In genomic region chr1:204095248-204095640, GRCh38 we compare ENCODE assay signal across 28 cellular contexts. TPM values are rescaled to one million over a fixed set of nuclear protein-coding genes. Genes with fewer than 3 reads are reported as not detected.
A peak's percentile ranks its signal among the peaks of the same experiment; 100 is the strongest.
DNase-seq lines count a peak whose midpoint lies in the region; ATAC-seq, FAIRE-seq and TF ChIP-seq lines count a peak whose summit lies in the region.
"Had no signal": no experiment of that assay in that cellular context is flagged by ENCODE, and none has a peak within 500 bp of the region (broad histone marks: within the 10 kb centered on the region; RNA-seq: fewer than 3 reads in every experiment).

No MANE protein-coding gene starts in this region.

- CTCF ChIA-PET in WTC11 (lab: Charles Lee) (interaction anchor here (0.5 to 1.6 kb wide), 3 partner anchors 12 to 63 kb away, joined by 3 to 5 read pairs (median 3); no protein-coding TSS in a partner anchor), SK-N-SH (lab: Yijun Ruan, JAX) (interaction anchor here (1.3 kb wide), 1 partner anchor 34 kb away, joined by 5 read pairs; no protein-coding TSS in a partner anchor)

- DNase-seq in NCI-H1092 treated with DMSO at 0.1 percent for 48 hours (lab: John Stamatoyannopoulos, UW): peak; percentile 56
- DNase-seq in NCI-H1092 (lab: John Stamatoyannopoulos, UW): no peak
- no peak for DNase-seq in WTC11 (ENCODE audit: low spot score)
- DNase-seq in mesendoderm: no peak
- DNase-seq in stomach: no peak
- no peak for DNase-seq in activated naive CD4-positive, alpha-beta T cell treated with anti-CD3 and anti-CD28 coated beads, Interleukin-2, amount 50 U/mL, for 72 hours (ENCODE audit: low spot score in 2 of 2)
- no peak for DNase-seq in SK-N-SH
- no peak for DNase-seq in GM12891 (ENCODE audit: insufficient read length, low spot score)
- DNase-seq: activated CD4-positive, alpha-beta T cell treated with anti-CD3 and anti-CD28 coated beads, Interleukin-2, amount 10 ng/mL, durations not matched to agents 7 days and 5 days; AML-193; CD8-positive, alpha-beta memory T cell; effector CD4-positive, alpha-beta T cell; foreskin melanocyte; HFFc6; KBM-7; MM.1S; NCI-H187 treated with DMSO at 0.1 percent for 48 hours; NCI-H446; stimulated activated CD4-positive, alpha-beta T cell treated with anti-CD3 and anti-CD28 coated beads, Interleukin-2, amount 100 ng/mL, for 24 hours; T-helper 2 cell; thyroid gland had no signal

- no peak overlapping the region for H3K4me3 Mint-ChIP-seq in WTC11
- H3K4me3 Mint-ChIP-seq: activated CD4-positive, alpha-beta T cell treated with anti-CD3 and anti-CD28 coated beads, Interleukin-2, amount 10 ng/mL, durations not matched to agents 7 days and 5 days; activated naive CD8-positive, alpha-beta T cell; activated T-helper 1 cell treated with anti-CD3 and anti-CD28 coated beads, Interleukin-12 subunit alpha, Interleukin-12 subunit beta, Interleukin-2, Interleukin-4 antibody, amounts not matched to agents 30 ng/mL and 10 ng/mL and 1 ng/mL, durations not matched to agents 14 hours and 24 hours and 36 hours; CD8-positive, alpha-beta memory T cell; HFFc6; stimulated activated memory B cell treated with anti-CD40 and anti-IgM and Interleukin-4, amounts not matched to agents 10 μg/mL and 1 μg/mL and 100 μg/mL, for 72 hours had no signal

- H3K4me1 Mint-ChIP-seq in WTC11: peaks cover 77% of the 10 kb centered on the region
- H3K4me1 Mint-ChIP-seq: activated CD4-positive, alpha-beta T cell treated with anti-CD3 and anti-CD28 coated beads, Interleukin-2, amount 10 ng/mL, durations not matched to agents 7 days and 5 days; stimulated activated memory B cell treated with anti-CD40 and anti-IgM and Interleukin-4, amounts not matched to agents 10 μg/mL and 1 μg/mL and 100 μg/mL, for 72 hours had no signal

- H3K79me1 ChIP-seq in mesendoderm (ENCODE audit: low read length): peaks cover 22% of the 10 kb centered on the region

- no peak overlapping the region for H2AK5ac ChIP-seq in mesendoderm (ENCODE audit: low read length)

- H3K23ac ChIP-seq in mesendoderm (ENCODE audit: low read length): peak overlapping the region; percentile 29

- peaks cover 89% of the 10 kb centered on the region for H3K79me2 ChIP-seq in mesendoderm (ENCODE audit: control insufficient read depth, insufficient read depth, low read length)
- H3K79me2 ChIP-seq in SK-N-SH (ENCODE audit: insufficient read depth): no peaks in the 10 kb centered on the region; the same call in 1 of the 2 replicates

- H3K36me3 ChIP-seq in mesendoderm (ENCODE audit: control insufficient read depth, insufficient read depth, low read length) (no peaks in the 10 kb centered on the region), stomach (no peaks in the 10 kb centered on the region), SK-N-SH (replicated peaks in 1 of 2; ENCODE audit: control insufficient read depth in 1 of 2, insufficient read depth in 2 of 2, low read length in 1 of 2) (no peaks in the 10 kb centered on the region)
- H3K36me3 ChIP-seq: thyroid gland had no signal

- no peak overlapping the region for H4K8ac ChIP-seq in mesendoderm (ENCODE audit: low read depth, low read length)

- H2BK15ac ChIP-seq in mesendoderm (replicated peaks; ENCODE audit: low read depth): no peak overlapping the region

- no peaks in the 10 kb centered on the region for H3K9me2 ChIP-seq in SK-N-SH

- TF ChIP-seq CTCF in WTC11 (IDR thresholded peaks at IDR 0.05): no peak
- no peak for TF ChIP-seq CTCF in stomach (IDR thresholded peaks at IDR 0.05)
- TF ChIP-seq CTCF in SK-N-SH (IDR thresholded peaks at IDR 0.05): no peak

- no peaks in the 10 kb centered on the region for H3K9me3 ChIP-seq in stomach
- no peaks in the 10 kb centered on the region for H3K9me3 ChIP-seq in SK-N-SH
- H3K9me3 ChIP-seq: thyroid gland had no signal

- H2BK5ac ChIP-seq in mesendoderm (ENCODE audit: low read length): no peak overlapping the region

- no peaks in the 10 kb centered on the region for H4K20me1 ChIP-seq in SK-N-SH (ENCODE audit: insufficient read depth)

- no peak overlapping the region for H3K27ac ChIP-seq in mesendoderm (ENCODE audit: low read depth, low read length)
- peak overlapping the region in 4 of 5 donors; percentile 9 to 63 (median 28) for H3K27ac ChIP-seq in stomach
- H3K27ac ChIP-seq in SK-N-SH (ENCODE audit: low read depth in 2 of 2, low read length in 1 of 2): no peak overlapping the region
- H3K27ac ChIP-seq: 22Rv1, SK-N-MC had no signal

- ATAC-seq in WTC11: no peak
- ATAC-seq in activated naive CD4-positive, alpha-beta T cell treated with anti-CD3 and anti-CD28 coated beads, Interleukin-2, amount 50 U/mL, for 72 hours: no peak
- ATAC-seq: esophagus mucosa; GM12878; stimulated activated memory B cell treated with anti-CD40 and anti-IgM and Interleukin-4, amounts not matched to agents 10 μg/mL and 1 μg/mL and 100 μg/mL, for 72 hours had no signal

- no peak overlapping the region for H2AFZ ChIP-seq in SK-N-SH (ENCODE audit: low read depth)

- no peaks in the 10 kb centered on the region; the same call in 1 of the 2 replicates for H3K36me3 Mint-ChIP-seq in WTC11
- no peaks in the 10 kb centered on the region for H3K36me3 Mint-ChIP-seq in activated naive CD4-positive, alpha-beta T cell treated with anti-CD3 and anti-CD28 coated beads, Interleukin-2, amount 50 U/mL, for 72 hours
- H3K36me3 Mint-ChIP-seq: activated naive CD8-positive, alpha-beta T cell; CD8-positive, alpha-beta memory T cell; stimulated activated memory B cell treated with anti-CD40 and anti-IgM and Interleukin-4, amounts not matched to agents 10 μg/mL and 1 μg/mL and 100 μg/mL, for 72 hours had no signal

- H3K9ac ChIP-seq in mesendoderm (ENCODE audit: low read length) (no peak overlapping the region), SK-N-SH (no peak overlapping the region)

- H2BK120ac ChIP-seq in mesendoderm (ENCODE audit: low read depth, low read length): no peak overlapping the region

- no peak overlapping the region for H4K5ac ChIP-seq in mesendoderm (ENCODE audit: low read length)

- H3K4me3 ChIP-seq in mesendoderm (ENCODE audit: low read length) (no peak overlapping the region), stomach (no peak overlapping the region), SK-N-SH (ENCODE audit: low read depth in 2 of 2, low read length in 1 of 2) (no peak overlapping the region)
- H3K4me3 ChIP-seq: GM12878, SK-N-MC, thyroid gland had no signal

- FAIRE-seq in GM12891 (lab: Jason Lieb, UNC): no peak
- FAIRE-seq: GM12878 had no signal

- H3K9me3 Mint-ChIP-seq in WTC11: no peaks in the 10 kb centered on the region
- H3K9me3 Mint-ChIP-seq in activated naive CD4-positive, alpha-beta T cell treated with anti-CD3 and anti-CD28 coated beads, Interleukin-2, amount 50 U/mL, for 72 hours: no peaks in the 10 kb centered on the region
- H3K9me3 Mint-ChIP-seq: activated CD4-positive, alpha-beta T cell treated with anti-CD3 and anti-CD28 coated beads, Interleukin-2, amount 10 ng/mL, durations not matched to agents 7 days and 5 days; activated T-helper 1 cell treated with anti-CD3 and anti-CD28 coated beads, Interleukin-12 subunit alpha, Interleukin-12 subunit beta, Interleukin-2, Interleukin-4 antibody, amounts not matched to agents 30 ng/mL and 10 ng/mL and 1 ng/mL, durations not matched to agents 14 hours and 24 hours and 36 hours; CD8-positive, alpha-beta memory T cell; HFFc6; stimulated activated memory B cell treated with anti-CD40 and anti-IgM and Interleukin-4, amounts not matched to agents 10 μg/mL and 1 μg/mL and 100 μg/mL, for 72 hours had no signal

- no peaks in the 10 kb centered on the region for H3F3A ChIP-seq in SK-N-SH (replicated peaks; ENCODE audit: insufficient read depth)

- H3K27me3 Mint-ChIP-seq in WTC11 (ENCODE audit: low read depth): no peaks in the 10 kb centered on the region
- H3K27me3 Mint-ChIP-seq: activated naive CD8-positive, alpha-beta T cell had no signal

- H3K4me2 ChIP-seq in mesendoderm (ENCODE audit: low read length) (no peak overlapping the region), SK-N-SH (no peak overlapping the region)

- POLR2A ChIA-PET in WTC11 (lab: Charles Lee) (interaction anchor here (2.6 kb wide), 1 partner anchor 17 kb away, joined by 9 read pairs; no protein-coding TSS in a partner anchor), SK-N-SH (lab: Yijun Ruan, JAX) (no interaction called here)

- TF ChIP-seq EP300 in stomach (IDR thresholded peaks at IDR 0.05): no peak
- no peak for TF ChIP-seq EP300 in SK-N-SH (IDR thresholded peaks at IDR 0.05; ENCODE audit: borderline replicate concordance in 1 of 2, low read depth in 1 of 2, low read length in 1 of 2)

- H3K4me1 ChIP-seq in mesendoderm (ENCODE audit: control insufficient read depth, low read depth, low read length): peaks cover 15% of the 10 kb centered on the region
- H3K4me1 ChIP-seq in stomach: peaks cover 41 to 68% (median 44%) of the 10 kb centered on the region in 4 donors
- H3K4me1 ChIP-seq in SK-N-SH (ENCODE audit: control insufficient read depth in 1 of 2, insufficient read depth in 2 of 2, low read depth in 1 of 2, low read length in 1 of 2): peaks cover 0 to 13% of the 10 kb centered on the region in 2 experiments; a peak in 1 of 4 replicates

- no peak overlapping the region for H3K56ac ChIP-seq in mesendoderm (ENCODE audit: low read length)

- H3K4ac ChIP-seq in mesendoderm (ENCODE audit: low read depth, low read length): no peak overlapping the region

- peak overlapping the region; percentile 38; the same call in 1 of the 2 replicates for H3K27ac Mint-ChIP-seq in WTC11
- H3K27ac Mint-ChIP-seq in activated naive CD4-positive, alpha-beta T cell treated with anti-CD3 and anti-CD28 coated beads, Interleukin-2, amount 50 U/mL, for 72 hours: no peak overlapping the region
- H3K27ac Mint-ChIP-seq: activated CD4-positive, alpha-beta T cell treated with anti-CD3 and anti-CD28 coated beads, Interleukin-2, amount 10 ng/mL, durations not matched to agents 7 days and 5 days; activated naive CD8-positive, alpha-beta T cell; activated T-helper 1 cell treated with anti-CD3 and anti-CD28 coated beads, Interleukin-12 subunit alpha, Interleukin-12 subunit beta, Interleukin-2, Interleukin-4 antibody, amounts not matched to agents 30 ng/mL and 10 ng/mL and 1 ng/mL, durations not matched to agents 14 hours and 24 hours and 36 hours; HFFc6; stimulated activated memory B cell treated with anti-CD40 and anti-IgM and Interleukin-4, amounts not matched to agents 10 μg/mL and 1 μg/mL and 100 μg/mL, for 72 hours had no signal

- H3K27me3 ChIP-seq in mesendoderm (ENCODE audit: insufficient read depth, low read length, poor library complexity) (no peaks in the 10 kb centered on the region), stomach (no peaks in the 10 kb centered on the region), SK-N-SH (ENCODE audit: insufficient read depth) (no peaks in the 10 kb centered on the region)
- H3K27me3 ChIP-seq: thyroid gland had no signal

- TF ChIP-seq POLR2A in stomach (IDR thresholded peaks at IDR 0.05) (no peak), GM12891 (IDR thresholded peaks at IDR 0.05; ENCODE audit: low read depth, low read length) (no peak)

- TF ChIP-seq RAD21 in SK-N-SH (IDR thresholded peaks at IDR 0.05; ENCODE audit: low read length): no peak

- no peak overlapping the region for H3K18ac ChIP-seq in mesendoderm (ENCODE audit: low read length)

- intact Hi-C loops in stomach (cut with DNase I; ENCODE audit: low total_unique reads): no loop called here

- no CpG with 5 or more reads among the region's 6 CpGs for whole genome bisulfite sequencing in mesendoderm (ENCODE audit: extremely low coverage, insufficient coverage, low lambda C conversion rate)
- WGBS in stomach, 5 donors: 72 to 86% (median 84%) methylated on average over 6 of the region's 6 CpGs
- WGBS in SK-N-SH (ENCODE audit: low lambda C conversion rate): 92% methylated on average over 6 of the region's 6 CpGs

RNA-seq across cellular contexts. Expression of gene SOX13, which starts 22.3 kb away (rescaled TPM):
- total RNA-seq in WTC11 (2021) (139 to 171 TPM (median 148 TPM) in 3 replicates), stomach (10 to 100 TPM; 10.5 to 42.6 (median 11.9) TPM)
- 31.8 TPM for polyA plus RNA-seq in mesendoderm (2013, experiment 1 of 2)
- 31.5 TPM for polyA plus RNA-seq in mesendoderm (2013, experiment 2 of 2)
- polyA plus RNA-seq in stomach (1 to 10 TPM; 4.1 to 7.3 (median 7.2) TPM), SK-N-SH (2012; rRNA removed) (7.2 and 10.6 TPM in 2 replicates)
- total RNA-seq in activated naive CD4-positive, alpha-beta T cell treated with anti-CD3 and anti-CD28 coated beads, Interleukin-2, amount 50 U/mL, for 72 hours: under 1 TPM in 1 of 2 donors, not detected in 1; 0.73 TPM
- polyA plus RNA-seq in SK-N-SH (2012; cell fraction: cytosol; rRNA removed): 4.4 and 6.1 TPM in 2 replicates
- polyA plus RNA-seq in SK-N-SH (2012; cell fraction: nucleus; rRNA removed): 21.8 and 23.2 TPM in 2 replicates
- polyA plus RNA-seq in GM12891 (2012; ENCODE audit: low read depth, missing spikeins): 0.08 TPM

RNA-seq across cellular contexts. Expression of gene ETNK2, which starts 56.6 kb away (rescaled TPM):
- total RNA-seq in WTC11 (2021) (18.3 to 20.2 TPM (median 19.7 TPM) in 3 replicates), stomach (10 to 100 TPM in 1 of 5 donors, 1 to 10 TPM in 3, under 1 TPM in 1; 0.45 to 12.2 (median 6.6) TPM)
- 8.3 TPM for polyA plus RNA-seq in mesendoderm (2013, experiment 1 of 2)
- polyA plus RNA-seq in mesendoderm (2013, experiment 2 of 2): 8.5 TPM
- polyA plus RNA-seq in stomach (1 to 10 TPM; 3.8 to 8.1 (median 7.8) TPM), SK-N-SH (2012; rRNA removed) (16.1 and 20.1 TPM in 2 replicates)
- 1 to 10 TPM in 1 of 2 donors, under 1 TPM in 1; 0.84 to 1.6 TPM for total RNA-seq in activated naive CD4-positive, alpha-beta T cell treated with anti-CD3 and anti-CD28 coated beads, Interleukin-2, amount 50 U/mL, for 72 hours
- 16.7 and 18.3 TPM in 2 replicates for polyA plus RNA-seq in SK-N-SH (2012; cell fraction: cytosol; rRNA removed)
- 8.4 and 10.6 TPM in 2 replicates for polyA plus RNA-seq in SK-N-SH (2012; cell fraction: nucleus; rRNA removed)
- not detected for polyA plus RNA-seq in GM12891 (2012; ENCODE audit: low read depth, missing spikeins)
- total RNA-seq: GM12878 had no signal

Comparison
In these comparisons a context has a peak if more than half of its experiments do, and no peak if none do; other contexts are left out.
1. H3K27ac ChIP-seq: peak in stomach (4 of 5); none in mesendoderm (single experiment) and SK-N-SH (0 of 2).
2. RNA of gene SOX13, which starts 22.3 kb away (total RNA-seq): 139 to 171 TPM in WTC11 and 10.5 to 42.6 TPM in stomach; 0.73 TPM in activated naive CD4-positive, alpha-beta T cell treated with anti-CD3 and anti-CD28 coated beads, Interleukin-2, amount 50 U/mL, for 72 hours; every median in the first group is over 4 times any median in the second.